ENCODE assay signal across 12 cellular contexts in the genomic region with DNA sequence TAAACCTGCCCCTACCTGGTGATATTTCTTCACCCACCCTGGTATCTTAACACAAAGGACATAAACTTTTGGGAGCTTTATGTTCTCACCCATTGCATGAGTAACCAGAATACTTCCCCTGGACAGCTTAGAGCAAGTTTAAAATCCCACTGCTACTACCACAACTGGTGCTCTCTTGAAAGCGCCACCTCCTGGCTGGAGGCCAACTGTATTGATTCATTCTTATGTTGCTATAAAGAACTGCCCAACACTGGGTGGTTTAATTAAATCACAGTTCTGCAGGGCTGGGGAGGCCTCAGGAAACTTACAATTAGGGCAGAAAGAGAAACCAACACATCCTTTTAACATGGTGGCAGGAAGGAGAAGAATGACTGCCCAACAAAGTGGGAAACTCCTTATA.
"Had no signal": no experiment of that assay in that cellular context is flagged by ENCODE, and none has a peak within 500 bp of the region (broad histone marks: within the 10 kb centered on the region; RNA-seq: fewer than 3 reads in every experiment).

No MANE protein-coding gene starts in this region.

- ATAC-seq: effector memory CD8-positive, alpha-beta T cell; psoas muscle; stimulated activated memory B cell treated with anti-CD40 and anti-IgM and Interleukin-4, amounts not matched to agents 10 μg/mL and 1 μg/mL and 100 μg/mL, for 72 hours; T-helper 17 cell had no signal

- H3K36me3 ChIP-seq: right lobe of liver, spleen, tibial artery had no signal

- H3K4me1 ChIP-seq: psoas muscle, right lobe of liver, spleen, tibial artery had no signal

- H3K4me3 ChIP-seq: psoas muscle, right lobe of liver, spleen, tibial artery had no signal

- DNase-seq: activated CD4-positive, alpha-beta T cell treated with anti-CD3 and anti-CD28 coated beads, Interleukin-2, amount 50 U/mL, for 1 hour; activated effector memory CD4-positive, alpha-beta T cell treated with Interleukin-2 at 50 U/mL for 16 hours; activated T-cell treated with anti-CD3 and anti-CD28 coated beads, Interleukin-2, amount 50 U/mL, for 24 hours; effector memory CD8-positive, alpha-beta T cell; immature natural killer cell; psoas muscle; right lobe of liver; stimulated activated CD4-positive, alpha-beta T cell treated with anti-CD3 and anti-CD28 coated beads, Interleukin-1b, Interleukin-23, amount 100 ng/mL, for 48 hours; T-helper 17 cell; tibial artery had no signal

- H3K9me3 ChIP-seq: psoas muscle, right lobe of liver, tibial artery had no signal

- H3K27ac ChIP-seq: psoas muscle, right lobe of liver, spleen, tibial artery had no signal

- H3K27me3 ChIP-seq: right lobe of liver, spleen, tibial artery had no signal
